17 cellular contexts compared by ENCODE assay signal in the genomic region with DNA sequence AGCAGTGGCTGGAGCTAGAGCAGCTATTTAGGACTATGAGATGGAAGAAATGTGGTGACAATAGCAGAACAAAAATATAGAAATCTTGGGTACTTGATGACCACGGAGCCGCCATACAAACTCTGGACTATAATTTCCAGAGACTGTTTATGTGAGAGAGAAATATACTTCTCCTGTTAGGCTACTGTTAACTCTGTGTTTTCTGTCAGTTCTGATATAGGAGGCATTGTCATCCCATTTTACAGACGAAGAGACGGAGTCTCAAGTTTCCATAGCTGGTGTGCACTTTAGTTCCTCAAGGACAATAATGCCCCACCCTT.
"Had no signal": no experiment of that assay in that cellular context is flagged by ENCODE, and none has a peak within 500 bp of the region (broad histone marks: within the 10 kb centered on the region; RNA-seq: fewer than 3 reads in every experiment).

No MANE protein-coding gene starts in this region.

- DNase-seq: activated CD4-positive, alpha-beta memory T cell treated with anti-CD3 and anti-CD28 coated beads for 36 hours; activated gamma-delta T cell; activated T-cell treated with anti-CD3 and anti-CD28 coated beads, Interleukin-2, amount 50 U/mL, for 48 hours; amygdala; glutamatergic neuron; left colon; naive thymus-derived CD8-positive, alpha-beta T cell; pancreas; stimulated activated CD4-positive, alpha-beta T cell treated with anti-CD3 and anti-CD28 coated beads, Interleukin-4, amount 100 ng/mL, for 1 hour; stomach; T-helper 2 cell; thyroid gland; uterus had no signal

- H3K4me1 Mint-ChIP-seq: naive thymus-derived CD8-positive, alpha-beta T cell had no signal

- H3K27ac Mint-ChIP-seq: activated CD4-positive, alpha-beta memory T cell treated with anti-CD3 and anti-CD28 coated beads for 36 hours; activated naive CD8-positive, alpha-beta T cell; naive thymus-derived CD8-positive, alpha-beta T cell had no signal

- H3K4me3 ChIP-seq: esophagus muscularis mucosa, lung, pancreas, stomach, thyroid gland, uterus had no signal

- H3K36me3 Mint-ChIP-seq: activated CD4-positive, alpha-beta memory T cell treated with anti-CD3 and anti-CD28 coated beads for 36 hours; activated naive CD8-positive, alpha-beta T cell; naive thymus-derived CD8-positive, alpha-beta T cell had no signal

- H3K27ac ChIP-seq: esophagus muscularis mucosa, pancreas, stomach, thyroid gland, uterus had no signal

- H3K9me3 Mint-ChIP-seq: activated CD4-positive, alpha-beta memory T cell treated with anti-CD3 and anti-CD28 coated beads for 36 hours; naive thymus-derived CD8-positive, alpha-beta T cell had no signal

- H3K36me3 ChIP-seq: esophagus muscularis mucosa, pancreas, stomach, thyroid gland, uterus had no signal

- H3K4me3 Mint-ChIP-seq: activated CD4-positive, alpha-beta memory T cell treated with anti-CD3 and anti-CD28 coated beads for 36 hours; activated naive CD8-positive, alpha-beta T cell had no signal

- ATAC-seq: activated CD4-positive, CD25-positive, alpha-beta regulatory T cell treated with anti-CD3 and anti-CD28 coated beads, Interleukin-2, amount 50 U/mL, for 24 hours; left colon; naive thymus-derived CD8-positive, alpha-beta T cell; pancreas had no signal

- H3K27me3 ChIP-seq: stomach, thyroid gland, uterus had no signal

- H3K9me3 ChIP-seq: esophagus muscularis mucosa, pancreas, stomach, thyroid gland, uterus had no signal

- H3K4me1 ChIP-seq: esophagus muscularis mucosa, pancreas, stomach, thyroid gland, uterus had no signal
